Comparison of ENCODE assay signal across 14 cellular contexts in genomic region chr6:75608304-75608703, GRCh38. TPM values are rescaled to one million over a fixed set of nuclear protein-coding genes. Genes with fewer than 3 reads are reported as not detected.
A peak's percentile ranks its signal among the peaks of the same experiment; 100 is the strongest.
DNase-seq lines count a peak whose midpoint lies in the region; ATAC-seq and TF ChIP-seq lines count a peak whose summit lies in the region.
"Had no signal": no experiment of that assay in that cellular context is flagged by ENCODE, and none has a peak within 500 bp of the region (broad histone marks: within the 10 kb centered on the region; RNA-seq: fewer than 3 reads in every experiment).

No MANE protein-coding gene starts in this region.

- H4K8ac ChIP-seq in neuronal stem cell (ENCODE audit: low read depth, low read length), result no peak overlapping the region

- no peak overlapping the region for H2AK5ac ChIP-seq in neuronal stem cell (ENCODE audit: low read depth, low read length)

- H3K18ac ChIP-seq in neuronal stem cell (ENCODE audit: low read length), result no peak overlapping the region

- H3K4me3 Mint-ChIP-seq in stimulated activated naive CD8-positive, alpha-beta T cell treated with anti-CD3 and anti-CD28 coated beads, Interleukin-15, Interleukin-2, amounts not matched to agents 100 ng/mL and 50 ng/mL, for 24 hours, result no peak overlapping the region
- H3K4me3 Mint-ChIP-seq in T-helper 17 cell (peak overlapping the region; percentile 72), mesothelial cell of epicardium (no peak overlapping the region)

- ATAC-seq in stimulated activated naive CD8-positive, alpha-beta T cell treated with anti-CD3 and anti-CD28 coated beads, Interleukin-15, Interleukin-2, amounts not matched to agents 100 U/mL and 50 U/mL, for 24 hours, result no peak
- ATAC-seq in T-helper 17 cell, result no peak
- no peak for ATAC-seq in HG03571 (IDR thresholded peaks at IDR 0.05; ENCODE audit: unreplicated experiment)
- ATAC-seq in HG02981 (IDR thresholded peaks at IDR 0.05; ENCODE audit: unreplicated experiment), result no peak
- ATAC-seq: body of pancreas had no signal

- no peak for DNase-seq in stimulated activated naive CD8-positive, alpha-beta T cell treated with anti-CD3 and anti-CD28 coated beads, Interleukin-15, Interleukin-2, amounts not matched to agents 100 U/mL and 50 U/mL, for 24 hours
- DNase-seq in T-helper 17 cell (no peak), mesothelial cell of epicardium (ENCODE audit: low spot score in 2 of 2, unreplicated experiment in 2 of 2) (no peak), transverse colon (no peak), neuronal stem cell (ENCODE audit: low spot score) (no peak)
- DNase-seq: activated naive CD4-positive, alpha-beta T cell; body of pancreas; cortex of kidney; H7; NCI-H2029 treated with DMSO at 0.1 percent for 48 hours; WERI-Rb-1 had no signal

- H2BK5ac ChIP-seq in neuronal stem cell (ENCODE audit: low read length), result no peak overlapping the region

- no peak overlapping the region for H2AFZ ChIP-seq in neuronal stem cell (ENCODE audit: low read length)

- H3K27ac Mint-ChIP-seq in stimulated activated naive CD8-positive, alpha-beta T cell treated with anti-CD3 and anti-CD28 coated beads, Interleukin-15, Interleukin-2, amounts not matched to agents 100 ng/mL and 50 ng/mL, for 24 hours, result peak overlapping the region; percentile 59
- H3K27ac Mint-ChIP-seq in T-helper 17 cell (peak overlapping the region; percentile 57), mesothelial cell of epicardium (peak overlapping the region; percentile 88)

- no peaks in the 10 kb centered on the region for H3K27me3 ChIP-seq in transverse colon
- no peaks in the 10 kb centered on the region for H3K27me3 ChIP-seq in neuronal stem cell (ENCODE audit: control insufficient read depth in 3 of 3, insufficient read depth in 3 of 3, low read depth in 1 of 3, low read length in 3 of 3)
- H3K27me3 ChIP-seq: body of pancreas had no signal

- in situ Hi-C loops in transverse colon (cut with MboI; ENCODE audit: low pct_ligation_motif_present in 1 of 4, low pct_unique_long_range_greater_than_20kb in 1 of 4, low sequenced_read_pairs in 3 of 4), result no loop called here

- H3K79me1 ChIP-seq in neuronal stem cell (ENCODE audit: low read depth, low read length), result peaks cover 7% of the 10 kb centered on the region

- H2BK12ac ChIP-seq in neuronal stem cell (ENCODE audit: low read length), result no peak overlapping the region

- H3K23ac ChIP-seq in neuronal stem cell (ENCODE audit: low read depth, low read length, poor library complexity), result no peak overlapping the region

- no peak overlapping the region for H3K4me3 ChIP-seq in transverse colon
- no peak overlapping the region for H3K4me3 ChIP-seq in neuronal stem cell (ENCODE audit: low read length in 2 of 2)
- H3K4me3 ChIP-seq: body of pancreas had no signal

- no peak overlapping the region for H3K14ac ChIP-seq in neuronal stem cell (ENCODE audit: low read length)

- WGBS in transverse colon (ENCODE audit: low coverage in 1 of 2), 2 donors, result 82 to 92% methylated on average over 3 of the region's 3 CpGs
- WGBS in neuronal stem cell (ENCODE audit: extremely low coverage in 2 of 2, insufficient read length in 2 of 2, insufficient replicate concordance in 1 of 2), 2 donors, result no CpG with 5 or more reads among the region's 3 CpGs

- no peak overlapping the region for H3K4ac ChIP-seq in neuronal stem cell (ENCODE audit: low read length)

- H3K4me1 ChIP-seq in transverse colon, result peaks cover 38 to 98% (median 81%) of the 10 kb centered on the region in 4 donors
- no peaks in the 10 kb centered on the region for H3K4me1 ChIP-seq in neuronal stem cell (ENCODE audit: control insufficient read depth in 2 of 2, insufficient read depth in 1 of 2, low read depth in 1 of 2, low read length in 2 of 2)

- no peak overlapping the region for H3K9ac ChIP-seq in neuronal stem cell (ENCODE audit: low read depth, low read length, poor library complexity)

- H3K4me2 ChIP-seq in neuronal stem cell (ENCODE audit: insufficient read depth, low read length, poor library complexity, severe bottlenecking), result no peak overlapping the region

- peaks cover 94% of the 10 kb centered on the region for H3K4me1 Mint-ChIP-seq in stimulated activated naive CD8-positive, alpha-beta T cell treated with anti-CD3 and anti-CD28 coated beads, Interleukin-15, Interleukin-2, amounts not matched to agents 100 ng/mL and 50 ng/mL, for 24 hours (ENCODE audit: low read depth)
- H3K4me1 Mint-ChIP-seq in T-helper 17 cell, result peaks cover 72% of the 10 kb centered on the region
- H3K4me1 Mint-ChIP-seq in mesothelial cell of epicardium, result peaks cover 57% of the 10 kb centered on the region

- H2BK120ac ChIP-seq in neuronal stem cell (ENCODE audit: low read depth, low read length), result no peak overlapping the region

- H4K91ac ChIP-seq in neuronal stem cell (ENCODE audit: low read depth, low read length, poor library complexity), result no peak overlapping the region

- H3K27me3 Mint-ChIP-seq in stimulated activated naive CD8-positive, alpha-beta T cell treated with anti-CD3 and anti-CD28 coated beads, Interleukin-15, Interleukin-2, amounts not matched to agents 100 ng/mL and 50 ng/mL, for 24 hours, result no peaks in the 10 kb centered on the region
- no peaks in the 10 kb centered on the region for H3K27me3 Mint-ChIP-seq in T-helper 17 cell
- no peaks in the 10 kb centered on the region for H3K27me3 Mint-ChIP-seq in mesothelial cell of epicardium (ENCODE audit: low read depth)

- H2BK15ac ChIP-seq in neuronal stem cell (ENCODE audit: low read length), result no peak overlapping the region

- H3K9me3 ChIP-seq in T-helper 17 cell (ENCODE audit: control insufficient read depth, low read length, poor library complexity, severe bottlenecking), result no peaks in the 10 kb centered on the region
- H3K9me3 ChIP-seq in transverse colon, result no peaks in the 10 kb centered on the region
- H3K9me3 ChIP-seq in neuronal stem cell (replicated peaks in 1 of 2; ENCODE audit: control insufficient read depth in 2 of 2, insufficient read depth in 1 of 2, low read depth in 1 of 2, low read length in 2 of 2), result peaks cover 0 to 8% of the 10 kb centered on the region in 2 donors
- H3K9me3 ChIP-seq: body of pancreas had no signal

- TF ChIP-seq POLR2A in transverse colon (IDR thresholded peaks at IDR 0.05), result no peak

- H3K27ac ChIP-seq in transverse colon (peak overlapping the region in 2 of 4 donors; percentile 2 to 48), neuronal stem cell (replicated peaks; ENCODE audit: low read length) (no peak overlapping the region)
- H3K27ac ChIP-seq: WERI-Rb-1 had no signal

- intact Hi-C loops in transverse colon (cut with DNase I; ENCODE audit: low total_unique reads), result no loop called here

- TF ChIP-seq CTCF in mesothelial cell of epicardium (IDR thresholded peaks at IDR 0.05; ENCODE audit: unreplicated experiment) (no peak), transverse colon (IDR thresholded peaks at IDR 0.05) (no peak)

- no peaks in the 10 kb centered on the region for H3K36me3 ChIP-seq in transverse colon
- H3K36me3 ChIP-seq in neuronal stem cell (replicated peaks in 1 of 2; ENCODE audit: control insufficient read depth in 2 of 2, insufficient read depth in 2 of 2, low read length in 2 of 2), result peaks cover 0 to 28% of the 10 kb centered on the region in 2 donors

- TF ChIP-seq EP300 in transverse colon (IDR thresholded peaks at IDR 0.05; ENCODE audit: low read depth), result no peak

- peaks cover 17% of the 10 kb centered on the region for H3K36me3 Mint-ChIP-seq in stimulated activated naive CD8-positive, alpha-beta T cell treated with anti-CD3 and anti-CD28 coated beads, Interleukin-15, Interleukin-2, amounts not matched to agents 100 ng/mL and 50 ng/mL, for 24 hours (ENCODE audit: low read depth)
- no peaks in the 10 kb centered on the region for H3K36me3 Mint-ChIP-seq in T-helper 17 cell (ENCODE audit: low read depth)
- H3K36me3 Mint-ChIP-seq in mesothelial cell of epicardium, result peaks cover 12% of the 10 kb centered on the region

- H3K9me3 Mint-ChIP-seq in stimulated activated naive CD8-positive, alpha-beta T cell treated with anti-CD3 and anti-CD28 coated beads, Interleukin-15, Interleukin-2, amounts not matched to agents 100 ng/mL and 50 ng/mL, for 24 hours, result no peaks in the 10 kb centered on the region
- peaks cover 5% of the 10 kb centered on the region for H3K9me3 Mint-ChIP-seq in mesothelial cell of epicardium

RNA-seq across cellular contexts. Expression of gene SENP6, which starts 6.6 kb away (rescaled TPM):
- total RNA-seq in T-helper 17 cell, result 100 to 1,000 TPM in 1 of 2 donors, 10 to 100 TPM in 1; 95.3 to 103 TPM
- 150 to 159 TPM (median 157 TPM) in 3 replicates for total RNA-seq in mesothelial cell of epicardium
- 100 to 1,000 TPM in 2 of 4 donors, 10 to 100 TPM in 2; 59.1 to 136 (median 107) TPM for total RNA-seq in transverse colon
- 71.4 TPM for polyA plus RNA-seq in neuronal stem cell (2013, experiment 1 of 2)
- 73.7 TPM for polyA plus RNA-seq in neuronal stem cell (2013, experiment 2 of 2)
